Comparison of ENCODE assay signal across 23 cellular contexts in the genomic region with DNA sequence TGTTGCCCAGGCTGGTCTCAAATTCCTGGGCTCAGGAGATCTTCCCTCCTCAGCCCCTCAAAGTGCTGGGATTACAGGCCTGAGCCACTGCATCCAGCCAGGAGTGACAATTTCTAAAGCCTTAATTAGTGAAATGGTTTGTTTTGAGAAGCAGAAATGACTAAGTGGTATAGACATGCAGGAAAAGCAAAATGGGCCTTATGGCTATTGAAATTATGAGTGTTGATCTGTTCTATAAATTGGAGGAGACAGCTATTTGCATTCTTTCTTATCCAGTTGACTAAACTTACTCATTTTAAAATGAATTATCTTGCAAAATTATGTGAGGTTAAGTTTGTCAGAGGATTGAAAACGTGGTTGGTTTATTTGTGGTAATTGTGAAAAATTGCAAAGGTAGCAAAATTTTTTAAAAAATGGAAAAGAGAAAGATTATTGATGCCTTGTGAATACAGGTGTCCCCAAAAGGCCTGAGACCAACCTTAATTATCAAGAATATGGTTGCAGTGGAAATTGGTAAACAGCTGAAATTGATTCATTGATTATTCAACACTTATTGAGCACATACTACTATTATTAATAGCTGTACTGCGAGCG. TPM values are rescaled to one million over a fixed set of nuclear protein-coding genes. Genes with fewer than 3 reads are reported as not detected.
DNase-seq lines count a peak whose midpoint lies in the region; ATAC-seq, FAIRE-seq and TF ChIP-seq lines count a peak whose summit lies in the region.
"Had no signal": no experiment of that assay in that cellular context is flagged by ENCODE, and none has a peak within 500 bp of the region (broad histone marks: within the 10 kb centered on the region; RNA-seq: fewer than 3 reads in every experiment).

No MANE protein-coding gene starts in this region.

- H3K4me2 ChIP-seq in K562 (ENCODE audit: insufficient read depth, low read length), result no peak overlapping the region
- H3K4me2 ChIP-seq: KMS-11 had no signal

- no peak for FAIRE-seq in K562 (lab: Jason Lieb, UNC)

- H4K20me1 ChIP-seq in K562 (replicated peaks; ENCODE audit: control insufficient read depth, insufficient read depth, low read length), result no peaks in the 10 kb centered on the region; the same call in 1 of the 2 replicates

- no TSS peak for BruUV-seq in K562 (replicated peaks; lab: Mats Ljungman, UMichigan)

- H3K36me3 ChIP-seq in K562 (ENCODE audit: control insufficient read depth, insufficient read depth, low read length), result peaks cover 37% of the 10 kb centered on the region
- H3K36me3 ChIP-seq in testis (ENCODE audit: low read depth, missing control alignments), result no peaks in the 10 kb centered on the region
- H3K36me3 ChIP-seq in gastrocnemius medialis, result no peaks in the 10 kb centered on the region

- peaks cover 9 to 26% of the 10 kb centered on the region in 2 experiments; a peak in 3 of 5 replicates for H3K4me1 ChIP-seq in K562 (replicated peaks in 1 of 2; ENCODE audit: control insufficient read depth in 2 of 2, insufficient read depth in 2 of 2, low read length in 2 of 2)
- no peaks in the 10 kb centered on the region for H3K4me1 ChIP-seq in testis
- H3K4me1 ChIP-seq in gastrocnemius medialis, result peaks cover 4 to 5% of the 10 kb centered on the region in 2 donors
- H3K4me1 ChIP-seq: SJCRH30 had no signal

- intact Hi-C loops in K562 (cut with micrococcal nuclease) (loop anchor here (5.0 to 10.0 kb wide), 4 partner anchors 52 to 895 kb away; no protein-coding TSS in a partner anchor), testis (cut with DNase I; ENCODE audit: low total_unique reads) (no loop called here), gastrocnemius medialis (cut with DNase I; ENCODE audit: low total_unique reads) (loop anchor here (10.0 kb wide), 1 partner anchor 1155 kb away; a partner anchor contains a TSS)

- DNase-seq in EL, result peak; percentile 55
- peak; percentile 19 for DNase-seq in NCI-H69 (lab: John Stamatoyannopoulos, UW)
- no peak for DNase-seq in K562 (ENCODE audit: extremely low read depth in 1 of 4, low spot score in 3 of 4)
- no peak for DNase-seq in omental fat pad (ENCODE audit: low spot score)
- DNase-seq in testis, result no peak
- no peak for DNase-seq in gastrocnemius medialis
- DNase-seq in activated CD8-positive, alpha-beta memory T cell treated with anti-CD3 and anti-CD28 coated beads for 24 hours, result no peak
- DNase-seq: ACHN; CD8-positive, alpha-beta T cell; DMS153; GF-D8; H7; NCI-H1092 treated with DMSO at 0.1 percent for 48 hours; NCI-H1436 treated with DMSO at 0.1 percent for 48 hours; NCI-H2029 treated with DMSO at 0.1 percent for 48 hours; NCI-H226; NCI-H510A treated with DMSO at 0.1 percent for 48 hours; NCI-H774; SJCRH30 had no signal

- no peak for TF ChIP-seq CTCF in K562 (IDR thresholded peaks at IDR 0.05 in 2 of 3, conservative IDR thresholded peaks at IDR 0.05 in 1 of 3; ENCODE audit: insufficient read depth in 2 of 3, low read depth in 1 of 3, low read length in 3 of 3)
- no peak for TF ChIP-seq CTCF in omental fat pad (IDR thresholded peaks at IDR 0.05)
- TF ChIP-seq CTCF in testis (IDR thresholded peaks at IDR 0.05), result no peak
- TF ChIP-seq CTCF in gastrocnemius medialis (IDR thresholded peaks at IDR 0.05 in 4 of 5, conservative IDR thresholded peaks at IDR 0.05 in 1 of 5), result no peak

- no peaks in the 10 kb centered on the region for H3K9me1 ChIP-seq in K562 (ENCODE audit: control insufficient read depth, insufficient read depth, low read length)

- POLR2A ChIA-PET in K562 (lab: Yijun Ruan, JAX), result no interaction called here

- TF ChIP-seq POLR2A in K562 (conservative IDR thresholded peaks at IDR 0.05), result no peak
- no peak for TF ChIP-seq POLR2A in testis (IDR thresholded peaks at IDR 0.05)
- TF ChIP-seq POLR2A in gastrocnemius medialis (IDR thresholded peaks at IDR 0.05), result no peak

- no peak for TF ChIP-seq RAD21 in K562 (CRISPR knock-in tag; conservative IDR thresholded peaks at IDR 0.05 in 1 of 2, IDR thresholded peaks at IDR 0.05 in 1 of 2)

- TF ChIP-seq EP300 in K562 (IDR thresholded peaks at IDR 0.05; ENCODE audit: low read length), result no peak

- CTCF ChIA-PET in K562 (lab: Yijun Ruan, JAX; ENCODE audit: low intra/inter-chr PET ratio), result no interaction called here

- H3K4me3 ChIP-seq in K562 (no peak overlapping the region), testis (no peak overlapping the region), gastrocnemius medialis (no peak overlapping the region)
- H3K4me3 ChIP-seq: BLaER1 treated with 17β-estradiol and CSF1 and Interleukin-3, amounts not matched to agents 10 nM and 100 nM; SJCRH30 had no signal

- H3K27ac ChIP-seq in K562 (ENCODE audit: extremely low read depth, low read depth, low read length), result no peak overlapping the region
- no peak overlapping the region for H3K27ac ChIP-seq in testis
- H3K27ac ChIP-seq in gastrocnemius medialis, result no peak overlapping the region
- H3K27ac ChIP-seq: BLaER1 treated with 17β-estradiol and CSF1 and Interleukin-3, amounts not matched to agents 10 nM and 100 nM; HL-60; KMS-11; SJCRH30 had no signal

- no peak overlapping the region for H3K9ac ChIP-seq in K562 (ENCODE audit: insufficient read depth in 1 of 2, low read depth in 2 of 2, low read length in 2 of 2)
- H3K9ac ChIP-seq: BLaER1 treated with 17β-estradiol and CSF1 and Interleukin-3, amounts not matched to agents 10 nM and 100 nM; KMS-11 had no signal

- in situ Hi-C loops in K562 (cut with MboI), result loop anchor here (5.0 kb wide), 1 partner anchor 123 kb away; no protein-coding TSS in a partner anchor
- in situ Hi-C loops in gastrocnemius medialis (cut with MboI; ENCODE audit: low sequenced_read_pairs in 4 of 4), result no loop called here

- no peaks in the 10 kb centered on the region for H3K27me3 ChIP-seq in K562 (ENCODE audit: control insufficient read depth in 2 of 2, insufficient read depth in 2 of 2, low read length in 2 of 2)
- H3K27me3 ChIP-seq in testis, result no peaks in the 10 kb centered on the region
- no peaks in the 10 kb centered on the region for H3K27me3 ChIP-seq in gastrocnemius medialis
- H3K27me3 ChIP-seq: BLaER1 treated with 17β-estradiol and CSF1 and Interleukin-3, amounts not matched to agents 10 nM and 100 nM; SJCRH30 had no signal

- ATAC-seq in K562 (no peak), omental fat pad (ENCODE audit: low FRiP score) (no peak), gastrocnemius medialis (no peak)
- ATAC-seq: CD8-positive, alpha-beta T cell; Panc1 had no signal

- H2AFZ ChIP-seq in K562 (ENCODE audit: low read depth, low read length), result no peak overlapping the region

- H3K79me2 ChIP-seq in K562 (ENCODE audit: control insufficient read depth, insufficient read depth, low read length), result peaks cover 48% of the 10 kb centered on the region

- H3K9me3 ChIP-seq in K562 (replicated peaks; ENCODE audit: control insufficient read depth, insufficient read depth, low read depth, low read length) (no peaks in the 10 kb centered on the region), testis (no peaks in the 10 kb centered on the region), gastrocnemius medialis (no peaks in the 10 kb centered on the region)
- H3K9me3 ChIP-seq: BLaER1 treated with 17β-estradiol and CSF1 and Interleukin-3, amounts not matched to agents 10 nM and 100 nM; SJCRH30 had no signal

- WGBS in K562 (ENCODE audit: insufficient coverage, low coverage, missing lambda C conversion rate), result 82% methylated on average over 3 of the region's 3 CpGs
- WGBS in testis, 2 donors, result 85 to 95% methylated on average over 3 of the region's 3 CpGs

TF ChIP-seq in K562, 482 proteins besides CTCF, POLR2A, EP300 and RAD21 (continues in another document):
- TF ChIP-seq MAFG (tag; conservative IDR thresholded peaks at IDR 0.05) (peak; percentile 73), ETV6 (IDR thresholded peaks at IDR 0.05; ENCODE audit: borderline replicate concordance in 1 of 2, low read depth in 2 of 2, low read length in 1 of 2) (no peak), ETV6 (CRISPR knock-in tag; IDR thresholded peaks at IDR 0.05; ENCODE audit: borderline replicate concordance) (no peak), WHSC1 (IDR thresholded peaks at IDR 0.05; ENCODE audit: low read length) (no peak)
- TF ChIP-seq, protein P1, sequence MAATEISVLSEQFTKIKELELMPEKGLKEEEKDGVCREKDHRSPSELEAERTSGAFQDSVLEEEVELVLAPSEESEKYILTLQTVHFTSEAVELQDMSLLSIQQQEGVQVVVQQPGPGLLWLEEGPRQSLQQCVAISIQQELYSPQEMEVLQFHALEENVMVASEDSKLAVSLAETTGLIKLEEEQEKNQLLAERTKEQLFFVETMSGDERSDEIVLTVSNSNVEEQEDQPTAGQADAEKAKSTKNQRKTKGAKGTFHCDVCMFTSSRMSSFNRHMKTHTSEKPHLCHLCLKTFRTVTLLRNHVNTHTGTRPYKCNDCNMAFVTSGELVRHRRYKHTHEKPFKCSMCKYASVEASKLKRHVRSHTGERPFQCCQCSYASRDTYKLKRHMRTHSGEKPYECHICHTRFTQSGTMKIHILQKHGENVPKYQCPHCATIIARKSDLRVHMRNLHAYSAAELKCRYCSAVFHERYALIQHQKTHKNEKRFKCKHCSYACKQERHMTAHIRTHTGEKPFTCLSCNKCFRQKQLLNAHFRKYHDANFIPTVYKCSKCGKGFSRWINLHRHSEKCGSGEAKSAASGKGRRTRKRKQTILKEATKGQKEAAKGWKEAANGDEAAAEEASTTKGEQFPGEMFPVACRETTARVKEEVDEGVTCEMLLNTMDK (IDR thresholded peaks at IDR 0.05; ENCODE audit: borderline replicate concordance, insufficient read depth, low read depth, low read length, poor library complexity, severe bottlenecking), result no peak

RNA-seq across cellular contexts. Expression of a gene that starts 7.9 kb away (rescaled TPM):
- total RNA-seq in K562 (2011; cell fraction: chromatin; rRNA removed; ENCODE audit: low replicate concordance), result 16.2 and 18.9 TPM in 2 replicates
- total RNA-seq in K562 (2011; cell fraction: nucleolus; rRNA removed), result 17.4 and 18.3 TPM in 2 replicates
- total RNA-seq in K562 (2011; cell fraction: nucleoplasm; rRNA removed), result 24.3 and 34.3 TPM in 2 replicates
- total RNA-seq in K562 (2014; rRNA removed) (24.1 and 26.0 TPM in 2 replicates), K562 (2014; rRNA removed; fragmentation: Illumina TruSeq; extraction: Trizol) (15.8 and 18.9 TPM in 2 replicates), K562 (2015; rRNA removed; fragmentation: Illumina TruSeq; extraction: Trizol) (17.2 and 17.6 TPM in 2 replicates), K562 (2021) (27.9 and 30.0 TPM in 2 replicates), omental fat pad (10 to 100 TPM; 14.7 to 28.1 (median 20.8) TPM), testis (10 to 100 TPM in 1 of 2 donors, 1 to 10 TPM in 1; 8.6 to 11.8 TPM), gastrocnemius medialis (1 to 10 TPM; 1.5 to 2.0 (median 1.7) TPM)
- polyA plus RNA-seq in K562 (2011; rRNA removed) (11.3 and 13.9 TPM in 2 replicates), K562 (2014; fragmentation: Illumina TruSeq; extraction: Trizol) (9.4 and 9.8 TPM in 2 replicates), K562 (2014; fragmentation: Nextera tagmentation; extraction: Ambion mirVana) (10 to 100 TPM; 14.1 to 31.2 TPM), K562 (2014; rRNA removed) (12.3 and 12.9 TPM in 2 replicates), testis (ENCODE audit: insufficient read depth, low read depth, low replicate concordance) (3.9 TPM)
- polyA plus RNA-seq in K562 (2011; cell fraction: cytosol; rRNA removed), result 14.5 and 18.0 TPM in 2 replicates
- 9.8 and 12.2 TPM in 2 replicates for polyA plus RNA-seq in K562 (2011; cell fraction: nucleus; rRNA removed)
- 9.2 and 15.0 TPM in 2 replicates for polyA plus RNA-seq in K562 (2012)
- polyA minus RNA-seq in K562 (2011; rRNA and poly(A)+ RNA removed), result 25.3 and 30.5 TPM in 2 replicates
- 33.8 and 35.9 TPM in 2 replicates for polyA minus RNA-seq in K562 (2011; cell fraction: cytosol; rRNA and poly(A)+ RNA removed)
- 19.1 and 28.9 TPM in 2 replicates for polyA minus RNA-seq in K562 (2011; cell fraction: nucleus; rRNA and poly(A)+ RNA removed)

Comparison
In these comparisons a context has a peak if more than half of its experiments do, and no peak if none do; other contexts are left out.
1. DNase-seq: peak in EL (single experiment) and NCI-H69 (single experiment); none in K562 (0 of 4), omental fat pad (single experiment), testis (single experiment), gastrocnemius medialis (0 of 2) and activated CD8-positive, alpha-beta memory T cell treated with anti-CD3 and anti-CD28 coated beads for 24 hours (single experiment).